Comparison of ENCODE assay signal across 9 cellular contexts in the genomic region with DNA sequence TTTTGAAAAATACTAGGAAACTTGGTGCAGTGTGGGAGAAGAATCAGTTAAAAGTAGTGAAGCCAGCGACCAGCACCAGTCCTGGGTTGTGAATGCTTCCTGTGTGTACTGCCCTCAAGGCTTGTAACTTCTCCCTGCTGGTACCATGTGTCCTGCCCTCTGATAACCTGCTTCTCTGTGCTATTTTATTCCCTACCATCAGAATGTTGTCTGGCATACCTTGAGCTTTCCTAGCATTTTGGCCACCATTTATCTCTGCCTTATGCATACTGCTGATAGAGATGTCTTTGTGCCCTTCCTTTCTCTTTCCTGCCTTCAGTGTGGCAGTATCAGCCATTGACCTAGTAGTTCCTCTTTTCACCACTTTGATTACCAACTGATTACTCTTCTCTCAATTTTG. TPM values are rescaled to one million over a fixed set of nuclear protein-coding genes. Genes with fewer than 3 reads are reported as not detected.
A peak's percentile ranks its signal among the peaks of the same experiment; 100 is the strongest.
DNase-seq lines count a peak whose midpoint lies in the region; ATAC-seq and TF ChIP-seq lines count a peak whose summit lies in the region.
"Had no signal": no experiment of that assay in that cellular context is flagged by ENCODE, and none has a peak within 500 bp of the region (broad histone marks: within the 10 kb centered on the region; RNA-seq: fewer than 3 reads in every experiment).

No MANE protein-coding gene starts in this region.

- peak; percentile 5 for TF ChIP-seq CTCF in GM12864 (IDR thresholded peaks at IDR 0.05; ENCODE audit: low read depth, low read length, missing control alignments)
- TF ChIP-seq CTCF in brain microvascular endothelial cell (IDR thresholded peaks at IDR 0.05; ENCODE audit: low read depth, low read length, missing control alignments) = no peak
- no peak for TF ChIP-seq CTCF in neural cell (IDR thresholded peaks at IDR 0.05; ENCODE audit: poor library complexity, severe bottlenecking)

- DNase-seq in GM12864 (ENCODE audit: low read depth) = no peak
- peak; percentile 46 for DNase-seq in NAMALWA (ENCODE audit: low spot score)
- DNase-seq in brain microvascular endothelial cell = no peak
- DNase-seq in islet precursor cell = no peak
- no peak for DNase-seq in NCI-H2107 treated with DMSO at 0.1 percent for 48 hours (lab: John Stamatoyannopoulos, UW; ENCODE audit: unreplicated experiment)
- DNase-seq: mucosa of descending colon had no signal

- H3K9me3 ChIP-seq in neural cell (ENCODE audit: low read length) = no peaks in the 10 kb centered on the region
- H3K9me3 ChIP-seq: mucosa of descending colon had no signal

- no peak overlapping the region for H3K27ac ChIP-seq in brain microvascular endothelial cell
- no peak overlapping the region for H3K27ac ChIP-seq in neural cell (ENCODE audit: low read length)

- in situ Hi-C loops in brain microvascular endothelial cell (cut with HindIII; ENCODE audit: low pct_ligation_motif_present, low sequenced_read_pairs) = no loop called here

- no peak for TF ChIP-seq RAD21 in neural cell (conservative IDR thresholded peaks at IDR 0.05)

- peaks cover 54% of the 10 kb centered on the region for H3K79me2 ChIP-seq in neural cell (replicated peaks; ENCODE audit: insufficient read depth, low read length)

- no peaks in the 10 kb centered on the region for H3F3A ChIP-seq in neural cell (ENCODE audit: insufficient read depth, low read length, poor library complexity, severe bottlenecking)

- H3K27me3 ChIP-seq in brain microvascular endothelial cell (replicated peaks) (no peaks in the 10 kb centered on the region), neural cell (ENCODE audit: insufficient read depth, low read depth, low read length) (no peaks in the 10 kb centered on the region)

- peaks cover 5% of the 10 kb centered on the region for H3K36me3 ChIP-seq in brain microvascular endothelial cell (replicated peaks)
- no peaks in the 10 kb centered on the region for H3K36me3 ChIP-seq in neural cell (ENCODE audit: insufficient read depth, low read length)

- no peaks in the 10 kb centered on the region for H3K9me2 ChIP-seq in neural cell (ENCODE audit: insufficient read depth, low read length)

- ATAC-seq in HG03520 (IDR thresholded peaks at IDR 0.05; ENCODE audit: unreplicated experiment) (no peak), HG02970 (IDR thresholded peaks at IDR 0.05; ENCODE audit: low FRiP score, unreplicated experiment) (no peak)
- ATAC-seq: mucosa of descending colon had no signal

- no peak overlapping the region for H3K9ac ChIP-seq in neural cell (ENCODE audit: low read length)

- TF ChIP-seq EP300 in neural cell (conservative IDR thresholded peaks at IDR 0.05; ENCODE audit: poor library complexity, severe bottlenecking) = no peak

- H4K20me1 ChIP-seq in neural cell (ENCODE audit: insufficient read depth) = no peaks in the 10 kb centered on the region

- no peak overlapping the region for H2AFZ ChIP-seq in neural cell (ENCODE audit: low read depth, low read length)

- peak overlapping the region; percentile 74 for H3K4me3 ChIP-seq in GM12864 (ENCODE audit: low read depth, low read length)
- H3K4me3 ChIP-seq in brain microvascular endothelial cell (ENCODE audit: low read depth, low read length) = peak overlapping the region; percentile 20
- peak overlapping the region; percentile 73 for H3K4me3 ChIP-seq in neural cell (ENCODE audit: low read length)
- H3K4me3 ChIP-seq: mucosa of descending colon had no signal

- no peak overlapping the region for H3K4me2 ChIP-seq in neural cell (ENCODE audit: low read length)

TF ChIP-seq in neural cell, 6 proteins besides CTCF, POLR2A, EP300 and RAD21:
- TF ChIP-seq TAF1 (IDR thresholded peaks at IDR 0.05; ENCODE audit: low read depth) (no peak), SMC3 (conservative IDR thresholded peaks at IDR 0.05; ENCODE audit: poor library complexity) (no peak), MXI1 (conservative IDR thresholded peaks at IDR 0.05; ENCODE audit: poor library complexity, severe bottlenecking) (no peak), EZH2 (IDR thresholded peaks at IDR 0.05; ENCODE audit: borderline replicate concordance, insufficient read depth, low read length, poor library complexity, severe bottlenecking) (no peak), POLR2AphosphoS5 (IDR thresholded peaks at IDR 0.05) (no peak)
- TF ChIP-seq, protein P1, sequence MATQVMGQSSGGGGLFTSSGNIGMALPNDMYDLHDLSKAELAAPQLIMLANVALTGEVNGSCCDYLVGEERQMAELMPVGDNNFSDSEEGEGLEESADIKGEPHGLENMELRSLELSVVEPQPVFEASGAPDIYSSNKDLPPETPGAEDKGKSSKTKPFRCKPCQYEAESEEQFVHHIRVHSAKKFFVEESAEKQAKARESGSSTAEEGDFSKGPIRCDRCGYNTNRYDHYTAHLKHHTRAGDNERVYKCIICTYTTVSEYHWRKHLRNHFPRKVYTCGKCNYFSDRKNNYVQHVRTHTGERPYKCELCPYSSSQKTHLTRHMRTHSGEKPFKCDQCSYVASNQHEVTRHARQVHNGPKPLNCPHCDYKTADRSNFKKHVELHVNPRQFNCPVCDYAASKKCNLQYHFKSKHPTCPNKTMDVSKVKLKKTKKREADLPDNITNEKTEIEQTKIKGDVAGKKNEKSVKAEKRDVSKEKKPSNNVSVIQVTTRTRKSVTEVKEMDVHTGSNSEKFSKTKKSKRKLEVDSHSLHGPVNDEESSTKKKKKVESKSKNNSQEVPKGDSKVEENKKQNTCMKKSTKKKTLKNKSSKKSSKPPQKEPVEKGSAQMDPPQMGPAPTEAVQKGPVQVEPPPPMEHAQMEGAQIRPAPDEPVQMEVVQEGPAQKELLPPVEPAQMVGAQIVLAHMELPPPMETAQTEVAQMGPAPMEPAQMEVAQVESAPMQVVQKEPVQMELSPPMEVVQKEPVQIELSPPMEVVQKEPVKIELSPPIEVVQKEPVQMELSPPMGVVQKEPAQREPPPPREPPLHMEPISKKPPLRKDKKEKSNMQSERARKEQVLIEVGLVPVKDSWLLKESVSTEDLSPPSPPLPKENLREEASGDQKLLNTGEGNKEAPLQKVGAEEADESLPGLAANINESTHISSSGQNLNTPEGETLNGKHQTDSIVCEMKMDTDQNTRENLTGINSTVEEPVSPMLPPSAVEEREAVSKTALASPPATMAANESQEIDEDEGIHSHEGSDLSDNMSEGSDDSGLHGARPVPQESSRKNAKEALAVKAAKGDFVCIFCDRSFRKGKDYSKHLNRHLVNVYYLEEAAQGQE (IDR thresholded peaks at IDR 0.05; ENCODE audit: borderline replicate concordance) = no peak

RNA-seq across cellular contexts. Expression of a gene that starts 2.0 kb away (rescaled TPM):
- 96.6 and 109 TPM in 2 replicates for polyA plus RNA-seq in neural cell
- 98.1 and 122 TPM in 2 replicates for polyA minus RNA-seq in neural cell

RNA-seq across cellular contexts. Expression of a gene that starts 2.4 kb away (rescaled TPM):
- 28.5 and 37.0 TPM in 2 replicates for polyA plus RNA-seq in neural cell
- 54.9 and 56.0 TPM in 2 replicates for polyA minus RNA-seq in neural cell

RNA-seq across cellular contexts. Expression of a gene that starts 58.3 kb away (rescaled TPM):
- polyA plus RNA-seq in neural cell = not detected in 2 replicates
- not detected in 2 replicates for polyA minus RNA-seq in neural cell

Comparison
In these comparisons a context has a peak if more than half of its experiments do, and no peak if none do; other contexts are left out.
1. H3K4me3 ChIP-seq: peak in every context shown above with its lines; median percentile 74 in GM12864; 73 in neural cell; 20 in brain microvascular endothelial cell.